26 cellular contexts compared by ENCODE assay signal in the genomic region with DNA sequence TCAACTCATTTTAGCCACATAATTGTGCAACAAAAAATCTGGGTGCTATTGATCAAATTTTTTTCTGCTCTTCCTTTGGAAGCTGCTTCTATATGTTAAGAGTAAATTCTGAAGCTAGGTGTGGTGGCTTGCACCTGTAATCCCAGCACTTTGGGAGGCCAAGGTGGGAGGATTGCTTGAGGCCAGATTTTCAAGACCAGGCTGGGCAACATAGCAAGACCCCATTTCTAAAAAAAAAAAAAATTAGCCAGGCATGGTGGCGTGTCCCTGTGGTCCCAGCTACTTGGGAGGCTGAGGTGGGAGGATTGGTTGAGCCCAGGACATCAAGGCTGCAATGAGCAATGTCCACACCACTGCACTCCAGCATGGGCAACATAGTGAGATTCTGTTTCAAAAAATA. TPM values are rescaled to one million over a fixed set of nuclear protein-coding genes. Genes with fewer than 3 reads are reported as not detected.
"Had no signal": no experiment of that assay in that cellular context is flagged by ENCODE, and none has a peak within 500 bp of the region (broad histone marks: within the 10 kb centered on the region; RNA-seq: fewer than 3 reads in every experiment).

No MANE protein-coding gene starts in this region.

- H3K27ac ChIP-seq: HL-60, PC-9, Peyer's patch, SJCRH30 had no signal

- H2AFZ ChIP-seq: PC-9 had no signal

- DNase-seq: KBM-7, MG63, NCI-H1092, NCI-H1105 treated with DMSO at 0.1 percent for 48 hours, NCI-H1417 treated with DMSO at 0.1 percent for 48 hours, NCI-H146, NCI-H1694 treated with DMSO at 0.1 percent for 48 hours, NCI-H1930, NCI-H2081, NCI-H2107, NCI-H226, NCI-H446, NCI-H510A, NCI-H524 treated with DMSO at 0.1 percent for 48 hours, NCI-H69, NCI-H774, OCI-M1, PC-9, Peyer's patch, SHP77 treated with DMSO at 0.1 percent for 48 hours, SJCRH30 had no signal

- FAIRE-seq: HTR-8/SVneo had no signal

- H3K9me3 Mint-ChIP-seq: IgD-negative memory B cell had no signal

- H3K4me1 ChIP-seq: Peyer's patch, SJCRH30 had no signal

- H3K4me3 ChIP-seq: MG63, PC-9, Peyer's patch, SJCRH30 had no signal

- H3K36me3 ChIP-seq: MG63, SJCRH30 had no signal

- H3K27me3 ChIP-seq: MG63, Peyer's patch, SJCRH30 had no signal

- H3K27me3 Mint-ChIP-seq: IgD-negative memory B cell had no signal

- H3K4me3 Mint-ChIP-seq: IgD-negative memory B cell had no signal

- H3K9me3 ChIP-seq: MG63, Peyer's patch, SJCRH30 had no signal

- H3K4me2 ChIP-seq: PC-9 had no signal

- ATAC-seq: Right ventricle myocardium inferior had no signal

RNA-seq across cellular contexts. Expression of a gene that starts 50.8 kb away (rescaled TPM):
- total RNA-seq: Right ventricle myocardium inferior, RPMI7951 had no signal
- polyA plus RNA-seq: IgD-negative memory B cell had no signal
